Comparison of ENCODE assay signal across 1 cellular context in genomic region chr12:46268617-46269428, GRCh38.
A peak's percentile ranks its signal among the peaks of the same experiment; 100 is the strongest.
TF ChIP-seq lines count a peak whose summit lies in the region.

SLC38A1 (minus strand) TSS chr12:46269043; CDS start chr12:46239800, 29,243 bp downstream.

TF ChIP-seq in HEK293, 187 proteins besides CTCF, POLR2A, EP300 and RAD21 (continued from another document and continues in another):
- peak; percentile 95 for TF ChIP-seq ZNF341 (tag by site-specific recombination; IDR thresholded peaks at IDR 0.05; ENCODE audit: low read depth)
- TF ChIP-seq ZNF571 (tag by site-specific recombination; IDR thresholded peaks at IDR 0.05): no peak
- no peak for TF ChIP-seq SCRT1 (tag by site-specific recombination; IDR thresholded peaks at IDR 0.05; ENCODE audit: borderline replicate concordance)
- 0 out of 2 replicates have a peak, but pooled peaks have one; percentile 31 for TF ChIP-seq REPIN1 (tag by site-specific recombination; IDR thresholded peaks at IDR 0.05; ENCODE audit: low read depth)
- TF ChIP-seq ZNF18 (tag by site-specific recombination; IDR thresholded peaks at IDR 0.05): 0 out of 2 replicates have a peak, but pooled peaks have one; percentile 31
- TF ChIP-seq SCRT2 (tag by site-specific recombination; IDR thresholded peaks at IDR 0.05): peak; percentile 38; the same call in 1 of the 2 replicates
- TF ChIP-seq KLF10 (tag by site-specific recombination; IDR thresholded peaks at IDR 0.05): peak; percentile 41
- TF ChIP-seq ZNF704 (tag by site-specific recombination; IDR thresholded peaks at IDR 0.05): no peak
- peak; percentile 70 for TF ChIP-seq ZBTB21 (tag by site-specific recombination; IDR thresholded peaks at IDR 0.05)
- TF ChIP-seq ZNF791 (tag by site-specific recombination; IDR thresholded peaks at IDR 0.05): no peak
- TF ChIP-seq ZNF513 (tag by site-specific recombination; IDR thresholded peaks at IDR 0.05): peak; percentile 31; the same call in 1 of the 2 replicates
- TF ChIP-seq ZNF639 (tag by site-specific recombination; IDR thresholded peaks at IDR 0.05): 0 out of 2 replicates have a peak, but pooled peaks have one; percentile 55
- TF ChIP-seq BCL11B (tag by site-specific recombination; IDR thresholded peaks at IDR 0.05; ENCODE audit: low read depth): peak; percentile 84; the same call in 1 of the 2 replicates
- peak; percentile 88 for TF ChIP-seq ZNF324 (tag by site-specific recombination; IDR thresholded peaks at IDR 0.05)
- no peak; the same call in 1 of the 2 replicates for TF ChIP-seq ZFP3 (tag by site-specific recombination; IDR thresholded peaks at IDR 0.05; ENCODE audit: low read depth)
- TF ChIP-seq ZNF292 (tag by site-specific recombination; IDR thresholded peaks at IDR 0.05; ENCODE audit: borderline replicate concordance, low read depth): no peak
- TF ChIP-seq HOXA7 (CRISPR knock-in tag; IDR thresholded peaks at IDR 0.05; ENCODE audit: borderline replicate concordance): no peak
- TF ChIP-seq FEZF1 (tag by site-specific recombination; IDR thresholded peaks at IDR 0.05): peak; percentile 96
- TF ChIP-seq ZNF138 (tag by site-specific recombination; IDR thresholded peaks at IDR 0.05; ENCODE audit: borderline replicate concordance): 0 out of 2 replicates have a peak, but pooled peaks have one; percentile 31
- peak; percentile 93 for TF ChIP-seq ZFP37 (tag by site-specific recombination; IDR thresholded peaks at IDR 0.05)
- TF ChIP-seq ZBTB6 (tag by site-specific recombination; IDR thresholded peaks at IDR 0.05): peak; percentile 5; the same call in 1 of the 2 replicates
- TF ChIP-seq KLF1 (tag by site-specific recombination; IDR thresholded peaks at IDR 0.05): peak; percentile 89
- TF ChIP-seq ZNF580 (tag by site-specific recombination; IDR thresholded peaks at IDR 0.05): no peak; the same call in 1 of the 2 replicates
- no peak for TF ChIP-seq ZNF350 (tag by site-specific recombination; IDR thresholded peaks at IDR 0.05)
- TF ChIP-seq ZNF664 (tag by site-specific recombination; IDR thresholded peaks at IDR 0.05): no peak
- 0 out of 2 replicates have a peak, but pooled peaks have one; percentile 33 for TF ChIP-seq ZSCAN5A (tag by site-specific recombination; IDR thresholded peaks at IDR 0.05)
- TF ChIP-seq KLF9 (tag by site-specific recombination; IDR thresholded peaks at IDR 0.05; ENCODE audit: low read depth): peak; percentile 56; the same call in 1 of the 2 replicates
- no peak; the same call in 1 of the 2 replicates for TF ChIP-seq ZBTB1 (tag by site-specific recombination; IDR thresholded peaks at IDR 0.05)
- no peak for TF ChIP-seq ZNF280C (tag by site-specific recombination; IDR thresholded peaks at IDR 0.05)
- TF ChIP-seq ZNF501 (tag by site-specific recombination; IDR thresholded peaks at IDR 0.05): peak; percentile 90
- no peak for TF ChIP-seq ZNF555 (tag by site-specific recombination; conservative IDR thresholded peaks at IDR 0.05)
- TF ChIP-seq INSM2 (tag by site-specific recombination; IDR thresholded peaks at IDR 0.05): 0 out of 2 replicates have a peak, but pooled peaks have one; percentile 72
- TF ChIP-seq PATZ1 (tag by site-specific recombination; IDR thresholded peaks at IDR 0.05): peak; percentile 90
- TF ChIP-seq ZEB2 (tag by site-specific recombination; IDR thresholded peaks at IDR 0.05): peak; percentile 96
- TF ChIP-seq ZBTB7A (tag by site-specific recombination; IDR thresholded peaks at IDR 0.05; ENCODE audit: low read depth): peak; percentile 39; the same call in 1 of the 2 replicates
- peak; percentile 54; the same call in 1 of the 2 replicates for TF ChIP-seq ZBTB11 (tag by site-specific recombination; conservative IDR thresholded peaks at IDR 0.05; ENCODE audit: low read depth)
- TF ChIP-seq YY1 (tag by site-specific recombination; IDR thresholded peaks at IDR 0.05): peak; percentile 57
- TF ChIP-seq SP3 (tag by site-specific recombination; IDR thresholded peaks at IDR 0.05): peak; percentile 68
- 0 out of 2 replicates have a peak, but pooled peaks have one; percentile 57 for TF ChIP-seq ZNF548 (tag by site-specific recombination; IDR thresholded peaks at IDR 0.05)
- 0 out of 2 replicates have a peak, but pooled peaks have one; percentile 65 for TF ChIP-seq GLI4 (tag by site-specific recombination; IDR thresholded peaks at IDR 0.05)
